In genomic region chr12:93377252-93377542, GRCh38 we compare ENCODE assay signal across 8 cellular contexts. TPM values are rescaled to one million over a fixed set of nuclear protein-coding genes. Genes with fewer than 3 reads are reported as not detected.
DNase-seq lines count a peak whose midpoint lies in the region; ATAC-seq and TF ChIP-seq lines count a peak whose summit lies in the region.

No MANE protein-coding gene starts in this region.

- H3K9me3 ChIP-seq in A673 (ENCODE audit: low read depth, low read length, poor library complexity, severe bottlenecking): no peaks in the 10 kb centered on the region
- no peaks in the 10 kb centered on the region for H3K9me3 ChIP-seq in MG63
- no peaks in the 10 kb centered on the region for H3K9me3 ChIP-seq in ectodermal cell (ENCODE audit: control insufficient read depth, low read length)
- H3K9me3 ChIP-seq in muscle layer of duodenum (ENCODE audit: control insufficient read depth in 1 of 2, low read length in 2 of 2): no peaks in the 10 kb centered on the region

- H3K4me1 ChIP-seq in A673 (ENCODE audit: insufficient read depth, low read length, poor library complexity, severe bottlenecking) (peaks cover 20% of the 10 kb centered on the region), ectodermal cell (ENCODE audit: control insufficient read depth, insufficient read depth, low read length) (peaks cover 32% of the 10 kb centered on the region), muscle layer of duodenum (ENCODE audit: control insufficient read depth in 1 of 2, insufficient read depth in 2 of 2, low read length in 2 of 2) (peaks cover 0 to 15% of the 10 kb centered on the region in 2 donors)

- TSS peak; percentile 86 for BruUV-seq in A673 (replicated peaks; lab: Mats Ljungman, UMichigan)

- H3K27me3 ChIP-seq in A673 (replicated peaks; ENCODE audit: insufficient read depth, low read depth, low read length, poor library complexity): no peaks in the 10 kb centered on the region
- no peaks in the 10 kb centered on the region for H3K27me3 ChIP-seq in MG63
- H3K27me3 ChIP-seq in ectodermal cell (ENCODE audit: control insufficient read depth, insufficient read depth, low read length, poor library complexity, severe bottlenecking): no peaks in the 10 kb centered on the region
- H3K27me3 ChIP-seq in muscle layer of duodenum (ENCODE audit: low read depth, low read length): no peaks in the 10 kb centered on the region

- 31 to 36% methylated on average over 13 of the region's 13 CpGs for WGBS in ectodermal cell, 2 experiments

- intact Hi-C loops in A673 (cut with micrococcal nuclease; ENCODE audit: unreplicated experiment): loop anchor here (5.0 to 10.0 kb wide), 2 partner anchors 152 to 280 kb away; no protein-coding TSS in a partner anchor

- TF ChIP-seq CTCF in A673 (conservative IDR thresholded peaks at IDR 0.05; ENCODE audit: low read depth, low read length): no peak

- POLR2A ChIA-PET in A673 (lab: Charles Lee; ENCODE audit: low non-redundant PET): no interaction called here

- no peak for DNase-seq in A673 (ENCODE audit: low spot score)
- no peak for DNase-seq in MG63
- DNase-seq in NCI-H2196 treated with DMSO at 0.1 percent for 48 hours (lab: John Stamatoyannopoulos, UW; ENCODE audit: unreplicated experiment): no peak
- DNase-seq in NCI-H226: no peak

- H3K27ac ChIP-seq in A673 (ENCODE audit: low read depth, low read length, poor library complexity, severe bottlenecking) (peak overlapping the region; percentile 69), ectodermal cell (ENCODE audit: insufficient read depth, low read depth, low read length, poor library complexity, severe bottlenecking) (peak overlapping the region; percentile 18), muscle layer of duodenum (ENCODE audit: low read length) (peak overlapping the region; percentile 76)

- H3K4me3 ChIP-seq in A673 (ENCODE audit: low read depth, low read length, poor library complexity, severe bottlenecking) (peak overlapping the region; percentile 89), MG63 (peak overlapping the region; percentile 95), ectodermal cell (ENCODE audit: insufficient read depth, low read depth, low read length) (peak overlapping the region; percentile 92), muscle layer of duodenum (ENCODE audit: low read depth in 1 of 2, low read length in 2 of 2) (peak overlapping the region; percentile 70 to 80)

- no peak for ATAC-seq in HG03342 (IDR thresholded peaks at IDR 0.05; ENCODE audit: unreplicated experiment)
- no peak for ATAC-seq in HG02885 (IDR thresholded peaks at IDR 0.05; ENCODE audit: poor library complexity, unreplicated experiment)

- CTCF ChIA-PET in A673 (lab: Charles Lee): no interaction called here

- H3K36me3 ChIP-seq in A673 (ENCODE audit: insufficient read depth, low read length, poor library complexity, severe bottlenecking): no peaks in the 10 kb centered on the region
- peaks cover 12% of the 10 kb centered on the region for H3K36me3 ChIP-seq in MG63
- no peaks in the 10 kb centered on the region for H3K36me3 ChIP-seq in ectodermal cell (ENCODE audit: control insufficient read depth, insufficient read depth, low read length)
- H3K36me3 ChIP-seq in muscle layer of duodenum (ENCODE audit: control insufficient read depth in 1 of 2, insufficient read depth in 2 of 2, low read length in 2 of 2): no peaks in the 10 kb centered on the region

RNA-seq across cellular contexts. Expression of gene NUDT4, which starts 0.5 kb away (rescaled TPM):
- total RNA-seq in A673 (2021): 79.6 and 93.8 TPM in 2 replicates
- 45.9 and 53.3 TPM in 2 replicates for total RNA-seq in MG63 (2014; rRNA removed; shearing (Covaris generic); ENCODE audit: low replicate concordance)
- 48.2 TPM for polyA plus RNA-seq in ectodermal cell (2013, experiment 1 of 4)
- 42.7 TPM for polyA plus RNA-seq in ectodermal cell (2013, experiment 2 of 4)
- 35.4 TPM for polyA plus RNA-seq in ectodermal cell (2013, experiment 3 of 4)
- 38.2 TPM for polyA plus RNA-seq in ectodermal cell (2013, experiment 4 of 4)

Comparison
In these comparisons a context has a peak if more than half of its experiments do, and no peak if none do; other contexts are left out.
1. H3K27ac ChIP-seq: peak in every context shown above with its lines; median percentile 76 in muscle layer of duodenum; 69 in A673; 18 in ectodermal cell.